ENCODE assay signal across 27 cellular contexts in the genomic region with DNA sequence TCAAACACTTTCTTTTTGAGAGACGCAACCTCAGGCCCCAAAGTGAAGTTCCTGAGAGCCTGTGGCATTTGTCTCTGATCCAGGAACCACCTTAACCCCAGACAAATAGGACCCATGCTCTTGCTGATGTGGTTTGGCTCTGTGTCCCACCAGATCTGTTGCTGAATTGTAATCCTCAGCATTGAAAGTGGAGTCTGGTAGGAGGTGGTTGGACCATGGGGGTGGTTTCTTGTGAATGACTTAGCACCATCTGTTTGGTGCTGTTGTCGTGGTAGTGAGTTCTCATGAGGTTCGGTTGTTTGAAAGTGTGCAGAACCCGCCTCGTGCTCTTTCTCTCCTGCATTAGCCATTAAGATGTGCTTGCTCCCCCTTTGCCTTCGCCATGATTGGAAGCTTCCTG.
"Had no signal": no experiment of that assay in that cellular context is flagged by ENCODE, and none has a peak within 500 bp of the region (broad histone marks: within the 10 kb centered on the region; RNA-seq: fewer than 3 reads in every experiment).

No MANE protein-coding gene starts in this region.

- DNase-seq: activated CD4-positive, alpha-beta T cell treated with anti-CD3 and anti-CD28 coated beads for 48 hours; activated CD4-positive, alpha-beta T cell treated with anti-CD3 and anti-CD28 coated beads, Interleukin-2, amount 50 U/mL, for 48 hours; activated naive CD4-positive, alpha-beta T cell; activated naive CD8-positive, alpha-beta T cell treated with anti-CD3 and anti-CD28 coated beads for 36 hours; activated T-cell treated with anti-CD3 and anti-CD28 coated beads, Interleukin-2, amount 50 U/mL, for 48 hours; cerebellar nuclear complex; effector memory CD8-positive, alpha-beta T cell; erythroblast; gastrocnemius medialis; glutamatergic neuron; islet precursor cell; left ventricle myocardium inferior; mucosa of descending colon; right cardiac atrium; stimulated activated CD4-positive, alpha-beta T cell treated with anti-CD3 and anti-CD28 coated beads, Interleukin-2, amount 100 ng/mL, for 48 hours; stimulated activated naive CD8-positive, alpha-beta T cell treated with anti-CD3 and anti-CD28 coated beads, Interleukin-15, amount 100 ng/mL, for 72 hours; T-helper 9 cell; tibial artery; WERI-Rb-1 had no signal

- H3K36me3 Mint-ChIP-seq: brain had no signal

- H3K27ac ChIP-seq: adrenal gland, cardiac muscle cell, gastrocnemius medialis, left ventricle myocardium inferior, suprapubic skin, WERI-Rb-1 had no signal

- H3K36me3 ChIP-seq: adrenal gland, cardiac muscle cell, gastrocnemius medialis, left ventricle myocardium inferior, suprapubic skin, tibial artery, WERI-Rb-1 had no signal

- H3K27ac Mint-ChIP-seq: activated naive CD8-positive, alpha-beta T cell treated with anti-CD3 and anti-CD28 coated beads for 36 hours; natural killer cell treated with Interleukin-12 subunit alpha and Interleukin-12 subunit beta and Interleukin-15 and Interleukin-18, amount 100 ng/mL, for 72 hours had no signal

- H3K4me3 Mint-ChIP-seq: activated naive CD8-positive, alpha-beta T cell treated with anti-CD3 and anti-CD28 coated beads for 36 hours; brain; effector memory CD8-positive, alpha-beta T cell; natural killer cell treated with Interleukin-12 subunit alpha and Interleukin-12 subunit beta and Interleukin-15 and Interleukin-18, amount 100 ng/mL, for 72 hours; stimulated activated naive CD8-positive, alpha-beta T cell treated with anti-CD3 and anti-CD28 coated beads, Interleukin-15, amount 100 ng/mL, for 72 hours had no signal

- H3K9me3 ChIP-seq: adrenal gland, gastrocnemius medialis, left ventricle myocardium inferior, mucosa of descending colon, suprapubic skin, tibial artery had no signal

- H3K4me3 ChIP-seq: adrenal gland, cardiac muscle cell, coronary artery, gastrocnemius medialis, left ventricle myocardium inferior, lung, mucosa of descending colon, suprapubic skin, tibial artery had no signal

- H3K4me1 ChIP-seq: gastrocnemius medialis had no signal

- H3K27me3 Mint-ChIP-seq: activated naive CD8-positive, alpha-beta T cell treated with anti-CD3 and anti-CD28 coated beads for 36 hours; effector memory CD8-positive, alpha-beta T cell; natural killer cell treated with Interleukin-12 subunit alpha and Interleukin-12 subunit beta and Interleukin-15 and Interleukin-18, amount 100 ng/mL, for 72 hours; stimulated activated naive CD8-positive, alpha-beta T cell treated with anti-CD3 and anti-CD28 coated beads, Interleukin-15, amount 100 ng/mL, for 72 hours had no signal

- H3K9me3 Mint-ChIP-seq: effector memory CD8-positive, alpha-beta T cell; natural killer cell treated with Interleukin-12 subunit alpha and Interleukin-12 subunit beta and Interleukin-15 and Interleukin-18, amount 100 ng/mL, for 72 hours; stimulated activated naive CD8-positive, alpha-beta T cell treated with anti-CD3 and anti-CD28 coated beads, Interleukin-15, amount 100 ng/mL, for 72 hours had no signal

- ATAC-seq: activated CD4-positive, CD25-positive, alpha-beta regulatory T cell treated with anti-CD3 and anti-CD28 coated beads, Interleukin-2, amount 50 U/mL, for 24 hours; effector memory CD8-positive, alpha-beta T cell; gastrocnemius medialis; mucosa of descending colon; natural killer cell treated with Interleukin-12 subunit alpha and Interleukin-12 subunit beta and Interleukin-15 and Interleukin-18, amount 100 ng/mL, for 72 hours; right cardiac atrium; stimulated activated naive CD8-positive, alpha-beta T cell treated with anti-CD3 and anti-CD28 coated beads, Interleukin-15, amount 100 ng/mL, for 72 hours had no signal

- H3K27me3 ChIP-seq: adrenal gland, cardiac muscle cell, gastrocnemius medialis, suprapubic skin, tibial artery had no signal
